21 cellular contexts compared by ENCODE assay signal in the genomic region with DNA sequence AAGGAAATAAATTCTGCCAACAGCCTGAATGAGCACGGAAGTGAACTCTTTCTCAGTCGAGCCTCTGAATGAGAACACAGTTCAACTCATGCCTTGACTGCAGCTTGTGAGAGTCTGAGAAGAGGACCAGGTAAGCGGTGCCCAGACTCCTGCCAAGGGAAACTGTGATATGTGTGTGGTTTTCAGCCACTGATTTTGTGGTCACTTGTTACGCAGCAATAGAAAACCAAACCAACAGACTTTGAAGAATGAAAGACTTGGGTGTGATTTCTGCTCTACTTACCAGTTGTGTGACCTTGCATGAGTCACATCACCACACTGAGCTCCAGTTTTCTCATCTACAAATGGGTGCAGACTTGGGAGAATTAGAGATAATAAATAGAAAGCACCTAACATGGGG. TPM values are rescaled to one million over a fixed set of nuclear protein-coding genes. Genes with fewer than 3 reads are reported as not detected.
DNase-seq lines count a peak whose midpoint lies in the region; ATAC-seq lines count a peak whose summit lies in the region.
"Had no signal": no experiment of that assay in that cellular context is flagged by ENCODE, and none has a peak within 500 bp of the region (broad histone marks: within the 10 kb centered on the region; RNA-seq: fewer than 3 reads in every experiment).

No MANE protein-coding gene starts in this region.

- intact Hi-C loops in activated CD4-positive, alpha-beta T cell treated with anti-CD3 and anti-CD28 coated beads for 36 hours (cut with DNase I, micrococcal nuclease) = no loop called here
- intact Hi-C loops in activated T-helper 1 cell treated with anti-CD3 and anti-CD28 coated beads, Interleukin-12 subunit alpha, Interleukin-12 subunit beta, Interleukin-2, Interleukin-4 antibody, amounts not matched to agents 30 ng/mL and 10 ng/mL and 1 ng/mL, durations not matched to agents 14 hours and 24 hours and 36 hours (cut with micrococcal nuclease) = no loop called here

- no peaks in the 10 kb centered on the region for H3K36me3 Mint-ChIP-seq in activated CD4-positive, alpha-beta T cell treated with anti-CD3 and anti-CD28 coated beads for 36 hours (ENCODE audit: low read depth)
- H3K36me3 Mint-ChIP-seq in activated naive CD8-positive, alpha-beta T cell treated with anti-CD3 and anti-CD28 coated beads, Interleukin-2, amount 50 U/mL, for 24 hours (ENCODE audit: low read depth) = no peaks in the 10 kb centered on the region
- no peaks in the 10 kb centered on the region for H3K36me3 Mint-ChIP-seq in stimulated activated effector memory CD8-positive, alpha-beta T cell treated with anti-CD3 and anti-CD28 coated beads, Interleukin-12 subunit alpha, Interleukin-12 subunit beta, amount 100 ng/mL, for 72 hours
- no peaks in the 10 kb centered on the region for H3K36me3 Mint-ChIP-seq in activated T-helper 1 cell treated with anti-CD3 and anti-CD28 coated beads, Interleukin-12 subunit alpha, Interleukin-12 subunit beta, Interleukin-2, Interleukin-4 antibody, amounts not matched to agents 30 ng/mL and 10 ng/mL and 1 ng/mL, durations not matched to agents 14 hours and 24 hours and 36 hours (ENCODE audit: low read depth)

- peak; percentile 65 for ATAC-seq in activated CD4-positive, alpha-beta T cell treated with anti-CD3 and anti-CD28 coated beads for 36 hours
- peak; percentile 57 for ATAC-seq in activated naive CD8-positive, alpha-beta T cell treated with anti-CD3 and anti-CD28 coated beads, Interleukin-2, amount 50 U/mL, for 24 hours
- ATAC-seq in stimulated activated effector memory CD8-positive, alpha-beta T cell treated with anti-CD3 and anti-CD28 coated beads, Interleukin-12 subunit alpha, Interleukin-12 subunit beta, amount 100 ng/mL, for 72 hours = peak; percentile 78

- peaks cover 4% of the 10 kb centered on the region for H3K4me1 Mint-ChIP-seq in activated CD4-positive, alpha-beta T cell treated with anti-CD3 and anti-CD28 coated beads for 36 hours
- H3K4me1 Mint-ChIP-seq in activated naive CD8-positive, alpha-beta T cell treated with anti-CD3 and anti-CD28 coated beads, Interleukin-2, amount 50 U/mL, for 24 hours = peaks cover 3% of the 10 kb centered on the region
- H3K4me1 Mint-ChIP-seq in stimulated activated effector memory CD8-positive, alpha-beta T cell treated with anti-CD3 and anti-CD28 coated beads, Interleukin-12 subunit alpha, Interleukin-12 subunit beta, amount 100 ng/mL, for 72 hours = peaks cover 9% of the 10 kb centered on the region
- H3K4me1 Mint-ChIP-seq in activated T-helper 1 cell treated with anti-CD3 and anti-CD28 coated beads, Interleukin-12 subunit alpha, Interleukin-12 subunit beta, Interleukin-2, Interleukin-4 antibody, amounts not matched to agents 30 ng/mL and 10 ng/mL and 1 ng/mL, durations not matched to agents 14 hours and 24 hours and 36 hours (ENCODE audit: low read depth) = peaks cover 13% of the 10 kb centered on the region

- CTCF ChIA-PET in activated CD4-positive, alpha-beta T cell treated with anti-CD3 and anti-CD28 coated beads for 36 hours (lab: Charles Lee) = interaction anchor here (1.2 to 1.9 kb wide), 2 partner anchors 18 to 22 kb away, joined by 6 to 7 read pairs; no protein-coding TSS in a partner anchor

- POLR2A ChIA-PET in activated CD4-positive, alpha-beta T cell treated with anti-CD3 and anti-CD28 coated beads for 36 hours (lab: Charles Lee) = no interaction called here

- H3K9me3 Mint-ChIP-seq in activated CD4-positive, alpha-beta T cell treated with anti-CD3 and anti-CD28 coated beads for 36 hours (ENCODE audit: low read depth) = no peaks in the 10 kb centered on the region
- H3K9me3 Mint-ChIP-seq in activated naive CD8-positive, alpha-beta T cell treated with anti-CD3 and anti-CD28 coated beads, Interleukin-2, amount 50 U/mL, for 24 hours = no peaks in the 10 kb centered on the region
- no peaks in the 10 kb centered on the region for H3K9me3 Mint-ChIP-seq in stimulated activated effector memory CD8-positive, alpha-beta T cell treated with anti-CD3 and anti-CD28 coated beads, Interleukin-12 subunit alpha, Interleukin-12 subunit beta, amount 100 ng/mL, for 72 hours
- H3K9me3 Mint-ChIP-seq in activated T-helper 1 cell treated with anti-CD3 and anti-CD28 coated beads, Interleukin-12 subunit alpha, Interleukin-12 subunit beta, Interleukin-2, Interleukin-4 antibody, amounts not matched to agents 30 ng/mL and 10 ng/mL and 1 ng/mL, durations not matched to agents 14 hours and 24 hours and 36 hours = no peaks in the 10 kb centered on the region
- H3K9me3 Mint-ChIP-seq: activated T-helper 2 cell treated with anti-CD3 and anti-CD28 coated beads, Interferon-gamma antibody, Interleukin-2, Interleukin-4, amounts not matched to agents 10 μg/mL and 5 μg/mL and 100 μg/mL, durations not matched to agents 14 hours and 24 hours and 36 hours had no signal

- no peak overlapping the region for H3K4me3 Mint-ChIP-seq in activated CD4-positive, alpha-beta T cell treated with anti-CD3 and anti-CD28 coated beads for 36 hours
- H3K4me3 Mint-ChIP-seq in activated naive CD8-positive, alpha-beta T cell treated with anti-CD3 and anti-CD28 coated beads, Interleukin-2, amount 50 U/mL, for 24 hours = no peak overlapping the region
- no peak overlapping the region for H3K4me3 Mint-ChIP-seq in stimulated activated effector memory CD8-positive, alpha-beta T cell treated with anti-CD3 and anti-CD28 coated beads, Interleukin-12 subunit alpha, Interleukin-12 subunit beta, amount 100 ng/mL, for 72 hours
- H3K4me3 Mint-ChIP-seq in activated T-helper 1 cell treated with anti-CD3 and anti-CD28 coated beads, Interleukin-12 subunit alpha, Interleukin-12 subunit beta, Interleukin-2, Interleukin-4 antibody, amounts not matched to agents 30 ng/mL and 10 ng/mL and 1 ng/mL, durations not matched to agents 14 hours and 24 hours and 36 hours = no peak overlapping the region

- DNase-seq in activated CD4-positive, alpha-beta T cell treated with anti-CD3 and anti-CD28 coated beads for 36 hours = no peak
- DNase-seq in activated CD4-positive, alpha-beta T cell treated with anti-CD3 and anti-CD28 coated beads for 1 hour = no peak
- DNase-seq in HT1080 (ENCODE audit: low read depth) (peak; percentile 56), SW 1271 (lab: John Stamatoyannopoulos, UW) (no peak), SKM-1 treated with dmso at 0.1 percent for 144 hours (lab: John Stamatoyannopoulos, UW; ENCODE audit: unreplicated experiment) (no peak)
- no peak for DNase-seq in activated naive CD8-positive, alpha-beta T cell treated with anti-CD3 and anti-CD28 coated beads, Interleukin-2, amount 50 U/mL, for 24 hours
- no peak for DNase-seq in stimulated activated effector memory CD8-positive, alpha-beta T cell treated with anti-CD3 and anti-CD28 coated beads, Interleukin-12 subunit alpha, Interleukin-12 subunit beta, amount 100 ng/mL, for 72 hours (ENCODE audit: low spot score in 2 of 2)
- no peak for DNase-seq in activated T-helper 1 cell treated with anti-CD3 and anti-CD28 coated beads, Interleukin-12 subunit alpha, Interleukin-12 subunit beta, Interleukin-2, Interleukin-4 antibody, amounts not matched to agents 30 ng/mL and 10 ng/mL and 1 ng/mL, durations not matched to agents 14 hours and 24 hours and 36 hours (ENCODE audit: low spot score)
- DNase-seq: activated CD4-positive, CD25-positive, alpha-beta regulatory T cell; GM23248; Karpas-422; NCI-H1105 treated with DMSO at 0.1 percent for 48 hours; SK-N-SH; small intestine; stimulated activated CD4-positive, alpha-beta T cell treated with anti-CD3 and anti-CD28 coated beads, Interleukin-2, amount 100 ng/mL, for 48 hours; stimulated activated naive CD4-positive, alpha-beta T cell; T1000 had no signal

- H3K27ac Mint-ChIP-seq in activated CD4-positive, alpha-beta T cell treated with anti-CD3 and anti-CD28 coated beads for 36 hours = no peak overlapping the region
- no peak overlapping the region for H3K27ac Mint-ChIP-seq in activated naive CD8-positive, alpha-beta T cell treated with anti-CD3 and anti-CD28 coated beads, Interleukin-2, amount 50 U/mL, for 24 hours
- H3K27ac Mint-ChIP-seq in stimulated activated effector memory CD8-positive, alpha-beta T cell treated with anti-CD3 and anti-CD28 coated beads, Interleukin-12 subunit alpha, Interleukin-12 subunit beta, amount 100 ng/mL, for 72 hours = no peak overlapping the region
- H3K27ac Mint-ChIP-seq in activated T-helper 1 cell treated with anti-CD3 and anti-CD28 coated beads, Interleukin-12 subunit alpha, Interleukin-12 subunit beta, Interleukin-2, Interleukin-4 antibody, amounts not matched to agents 30 ng/mL and 10 ng/mL and 1 ng/mL, durations not matched to agents 14 hours and 24 hours and 36 hours = no peak overlapping the region
- H3K27ac Mint-ChIP-seq: activated T-helper 2 cell treated with anti-CD3 and anti-CD28 coated beads, Interferon-gamma antibody, Interleukin-2, Interleukin-4, amounts not matched to agents 10 μg/mL and 5 μg/mL and 100 μg/mL, durations not matched to agents 14 hours and 24 hours and 36 hours had no signal

- peaks cover 10% of the 10 kb centered on the region for H3K27me3 Mint-ChIP-seq in activated CD4-positive, alpha-beta T cell treated with anti-CD3 and anti-CD28 coated beads for 36 hours
- peaks cover 5% of the 10 kb centered on the region for H3K27me3 Mint-ChIP-seq in activated naive CD8-positive, alpha-beta T cell treated with anti-CD3 and anti-CD28 coated beads, Interleukin-2, amount 50 U/mL, for 24 hours
- peaks cover 2% of the 10 kb centered on the region for H3K27me3 Mint-ChIP-seq in activated T-helper 1 cell treated with anti-CD3 and anti-CD28 coated beads, Interleukin-12 subunit alpha, Interleukin-12 subunit beta, Interleukin-2, Interleukin-4 antibody, amounts not matched to agents 30 ng/mL and 10 ng/mL and 1 ng/mL, durations not matched to agents 14 hours and 24 hours and 36 hours (ENCODE audit: insufficient read depth)

RNA-seq across cellular contexts. Expression of gene FAM107A, which starts 30.6 kb away (rescaled TPM):
- total RNA-seq in activated CD4-positive, alpha-beta T cell treated with anti-CD3 and anti-CD28 coated beads for 36 hours = not detected
- total RNA-seq in HT1080 (2014; rRNA removed; shearing (Covaris generic)) = 0.02 TPM in 1 of 2 replicates, not detected in the other
- 0.02 and 0.07 TPM in 2 replicates for polyA plus RNA-seq in HT1080 (2015; cell fraction: cytosol; rRNA removed)
- 0.15 TPM in 1 of 2 replicates, not detected in the other for polyA plus RNA-seq in HT1080 (2015; cell fraction: nucleus; rRNA removed)
- not detected in 2 replicates for total RNA-seq in activated T-helper 1 cell treated with anti-CD3 and anti-CD28 coated beads, Interleukin-12 subunit alpha, Interleukin-12 subunit beta, Interleukin-2, Interleukin-4 antibody, amounts not matched to agents 30 ng/mL and 10 ng/mL and 1 ng/mL, durations not matched to agents 14 hours and 24 hours and 36 hours
- total RNA-seq: A172; activated T-helper 2 cell treated with anti-CD3 and anti-CD28 coated beads, Interferon-gamma antibody, Interleukin-2, Interleukin-4, amounts not matched to agents 10 μg/mL and 5 μg/mL and 100 μg/mL, durations not matched to agents 14 hours and 24 hours and 36 hours had no signal

RNA-seq across cellular contexts. Expression of gene FAM3D, which starts 58.8 kb away (rescaled TPM):
- not detected for total RNA-seq in activated CD4-positive, alpha-beta T cell treated with anti-CD3 and anti-CD28 coated beads for 36 hours
- not detected in 2 replicates for total RNA-seq in HT1080 (2014; rRNA removed; shearing (Covaris generic))
- not detected in 2 replicates for polyA plus RNA-seq in HT1080 (2015; cell fraction: cytosol; rRNA removed)
- polyA plus RNA-seq in HT1080 (2015; cell fraction: nucleus; rRNA removed) = not detected in 2 replicates
- total RNA-seq in activated T-helper 1 cell treated with anti-CD3 and anti-CD28 coated beads, Interleukin-12 subunit alpha, Interleukin-12 subunit beta, Interleukin-2, Interleukin-4 antibody, amounts not matched to agents 30 ng/mL and 10 ng/mL and 1 ng/mL, durations not matched to agents 14 hours and 24 hours and 36 hours = not detected in 2 replicates
- total RNA-seq: A172; activated T-helper 2 cell treated with anti-CD3 and anti-CD28 coated beads, Interferon-gamma antibody, Interleukin-2, Interleukin-4, amounts not matched to agents 10 μg/mL and 5 μg/mL and 100 μg/mL, durations not matched to agents 14 hours and 24 hours and 36 hours; GM23248; NCI-H460; tibial nerve had no signal
- polyA plus RNA-seq: GM23248, SK-N-SH had no signal
